ENCODE assay signal across 9 cellular contexts in genomic region chr13:106532111-106532929, GRCh38. TPM values are rescaled to one million over a fixed set of nuclear protein-coding genes. Genes with fewer than 3 reads are reported as not detected.
A peak's percentile ranks its signal among the peaks of the same experiment; 100 is the strongest.
DNase-seq lines count a peak whose midpoint lies in the region; FAIRE-seq and TF ChIP-seq lines count a peak whose summit lies in the region.
"Had no signal": no experiment of that assay in that cellular context is flagged by ENCODE, and none has a peak within 500 bp of the region (broad histone marks: within the 10 kb centered on the region; RNA-seq: fewer than 3 reads in every experiment).

No MANE protein-coding gene starts in this region.

- H3K4me3 Mint-ChIP-seq in neural crest cell, result peak overlapping the region; percentile 96

- DNase-seq in Ammon's horn (ENCODE audit: low spot score) (peak; percentile 32), MM.1S (no peak), epithelial cell of esophagus (ENCODE audit: low read depth) (peak; percentile 44), neural crest cell (ENCODE audit: low read depth, low spot score) (no peak), NCI-H1417 treated with DMSO at 0.1 percent for 48 hours (lab: John Stamatoyannopoulos, UW) (no peak), urothelium cell line (ENCODE audit: low spot score) (no peak), NCI-H1930 (lab: John Stamatoyannopoulos, UW) (no peak), DMS53 (lab: John Stamatoyannopoulos, UW) (no peak)

- H3K36me3 Mint-ChIP-seq in neural crest cell (ENCODE audit: low read depth), result peaks cover 10% of the 10 kb centered on the region

- no peaks in the 10 kb centered on the region for H3K9me2 ChIP-seq in MM.1S (replicated peaks; ENCODE audit: insufficient read depth, low read length)

- no peaks in the 10 kb centered on the region for H3K9me3 Mint-ChIP-seq in neural crest cell

- peaks cover 13% of the 10 kb centered on the region for H3F3A ChIP-seq in MM.1S (ENCODE audit: insufficient read depth, low read length)

- no peak overlapping the region for H2AFZ ChIP-seq in MM.1S (ENCODE audit: low read length)

- peak overlapping the region; percentile 82 for H3K27ac Mint-ChIP-seq in neural crest cell (ENCODE audit: unreplicated experiment)

- H3K4me2 ChIP-seq in MM.1S (ENCODE audit: low read depth, low read length), result peak overlapping the region; percentile 96; the same call in 1 of the 2 replicates

- no peak overlapping the region for H3K9ac ChIP-seq in MM.1S (ENCODE audit: low read length)

- H3K79me2 ChIP-seq in MM.1S (ENCODE audit: low read length), result no peaks in the 10 kb centered on the region

- peaks cover 13% of the 10 kb centered on the region for H3K27me3 Mint-ChIP-seq in neural crest cell (ENCODE audit: low read depth)

- 0 out of 2 replicates have a peak, but pooled peaks cover 5% of the 10 kb centered on the region for H3K27me3 ChIP-seq in MM.1S (replicated peaks; ENCODE audit: insufficient read depth, low read length)

- H3K4me1 Mint-ChIP-seq in neural crest cell, result peaks cover 68% of the 10 kb centered on the region

- H3K9me3 ChIP-seq in MM.1S (replicated peaks; ENCODE audit: insufficient read depth, low read length), result no peaks in the 10 kb centered on the region

- H3K4me3 ChIP-seq in MM.1S (ENCODE audit: low read length) (peak overlapping the region; percentile 14; the same call in 1 of the 2 replicates), epithelial cell of esophagus (ENCODE audit: low read length) (peak overlapping the region; percentile 92)

- no peaks in the 10 kb centered on the region; the same call in 1 of the 2 replicates for H4K20me1 ChIP-seq in MM.1S (ENCODE audit: insufficient read depth, low read length)

- H3K27ac ChIP-seq in MM.1S (ENCODE audit: low read length), result no peak overlapping the region

- no peaks in the 10 kb centered on the region for H3K36me3 ChIP-seq in MM.1S (replicated peaks; ENCODE audit: insufficient read depth, low read length)

- H3K4me1 ChIP-seq in MM.1S (ENCODE audit: low read length), result peaks cover 10% of the 10 kb centered on the region; the same call in 1 of the 2 replicates

- no peak for FAIRE-seq in urothelium cell line (lab: Jason Lieb, UNC)
- FAIRE-seq: colon had no signal

- TF ChIP-seq CTCF in MM.1S (IDR thresholded peaks at IDR 0.05; ENCODE audit: low read length) (no peak), epithelial cell of esophagus (IDR thresholded peaks at IDR 0.05; ENCODE audit: insufficient read depth, low read depth, low read length, missing control alignments) (no peak), neural crest cell (conservative IDR thresholded peaks at IDR 0.05) (no peak)

RNA-seq across cellular contexts. Expression of gene EFNB2, which starts 3.1 kb away (rescaled TPM):
- total RNA-seq in neural crest cell, result 79.4 and 83.1 TPM in 2 replicates

RNA-seq across cellular contexts. Expression of gene ARGLU1, which starts 35.6 kb away (rescaled TPM):
- total RNA-seq in neural crest cell, result 142 and 148 TPM in 2 replicates

Comparison
In these comparisons a context has a peak if more than half of its experiments do, and no peak if none do; other contexts are left out.
1. DNase-seq: peak in Ammon's horn (single experiment) and epithelial cell of esophagus (single experiment); none in MM.1S (single experiment), neural crest cell (single experiment), NCI-H1417 treated with DMSO at 0.1 percent for 48 hours (single experiment), urothelium cell line (single experiment), NCI-H1930 (0 of 2) and DMS53 (single experiment).